Comparison of ENCODE assay signal across 24 cellular contexts in the genomic region with DNA sequence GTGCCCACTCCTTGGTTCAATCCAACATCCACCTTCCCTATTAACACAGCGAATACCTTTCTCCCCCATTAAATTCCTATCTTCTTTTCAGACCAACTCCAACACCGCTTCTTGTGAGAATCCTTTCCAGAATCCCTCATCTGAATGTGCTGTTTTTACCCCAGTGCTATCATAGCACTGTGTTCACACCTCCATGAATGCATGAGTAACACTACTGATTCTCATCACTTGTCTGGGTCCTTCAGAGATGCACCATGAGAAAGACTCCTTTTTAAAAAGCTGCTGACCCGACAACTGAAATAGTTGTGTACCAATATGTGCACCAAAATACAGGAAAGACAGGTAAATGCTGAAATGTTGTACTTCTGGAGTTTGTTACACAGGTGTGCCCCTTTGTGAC. TPM values are rescaled to one million over a fixed set of nuclear protein-coding genes. Genes with fewer than 3 reads are reported as not detected.
A peak's percentile ranks its signal among the peaks of the same experiment; 100 is the strongest.
DNase-seq lines count a peak whose midpoint lies in the region; ATAC-seq and TF ChIP-seq lines count a peak whose summit lies in the region.
"Had no signal": no experiment of that assay in that cellular context is flagged by ENCODE, and none has a peak within 500 bp of the region (broad histone marks: within the 10 kb centered on the region; RNA-seq: fewer than 3 reads in every experiment).

No MANE protein-coding gene starts in this region.

- peaks cover 59% of the 10 kb centered on the region for H3K4me1 ChIP-seq in CD4-positive, CD25-positive, alpha-beta regulatory T cell (ENCODE audit: control insufficient read depth, insufficient read depth, low read length, poor library complexity, severe bottlenecking)
- peaks cover 0 to 26% (median 15%) of the 10 kb centered on the region in 4 donors for H3K4me1 ChIP-seq in tibial nerve

- peak overlapping the region in 3 of 4 donors; percentile 53 to 73 (median 65) for H3K4me3 Mint-ChIP-seq in CD4-positive, CD25-positive, alpha-beta regulatory T cell
- H3K4me3 Mint-ChIP-seq in activated CD8-positive, alpha-beta T cell treated with anti-CD3 and anti-CD28 coated beads, Interleukin-2, amount 10 ng/mL, durations not matched to agents 7 days and 5 days, result no peak overlapping the region
- H3K4me3 Mint-ChIP-seq in naive thymus-derived CD8-positive, alpha-beta T cell, result peak overlapping the region; percentile 32 to 82 (median 74)
- H3K4me3 Mint-ChIP-seq: type B pancreatic cell had no signal

- H3K9me3 Mint-ChIP-seq in CD4-positive, CD25-positive, alpha-beta regulatory T cell, result no peaks in the 10 kb centered on the region
- no peaks in the 10 kb centered on the region for H3K9me3 Mint-ChIP-seq in activated CD8-positive, alpha-beta T cell treated with anti-CD3 and anti-CD28 coated beads, Interleukin-2, amount 10 ng/mL, durations not matched to agents 7 days and 5 days (ENCODE audit: insufficient read depth)
- no peaks in the 10 kb centered on the region for H3K9me3 Mint-ChIP-seq in naive thymus-derived CD8-positive, alpha-beta T cell
- H3K9me3 Mint-ChIP-seq: type B pancreatic cell had no signal

- peaks cover 36 to 94% (median 68%) of the 10 kb centered on the region in 4 donors for H3K4me1 Mint-ChIP-seq in CD4-positive, CD25-positive, alpha-beta regulatory T cell
- H3K4me1 Mint-ChIP-seq in activated CD8-positive, alpha-beta T cell treated with anti-CD3 and anti-CD28 coated beads, Interleukin-2, amount 10 ng/mL, durations not matched to agents 7 days and 5 days (ENCODE audit: low read depth), result peaks cover 82% of the 10 kb centered on the region
- H3K4me1 Mint-ChIP-seq in naive thymus-derived CD8-positive, alpha-beta T cell, result peaks cover 55 to 96% (median 94%) of the 10 kb centered on the region in 4 donors

- TF ChIP-seq CTCF in tibial nerve (IDR thresholded peaks at IDR 0.05), result no peak

- H3K27ac ChIP-seq in CD4-positive, CD25-positive, alpha-beta regulatory T cell (ENCODE audit: insufficient read depth, low read length, poor library complexity, severe bottlenecking), result no peak overlapping the region
- H3K27ac ChIP-seq in tibial nerve, result no peak overlapping the region
- H3K27ac ChIP-seq: right lobe of liver had no signal

- H3K27me3 ChIP-seq in CD4-positive, CD25-positive, alpha-beta regulatory T cell (ENCODE audit: control insufficient read depth, insufficient read depth, low read length), result no peaks in the 10 kb centered on the region
- H3K27me3 ChIP-seq in tibial nerve, result no peaks in the 10 kb centered on the region
- H3K27me3 ChIP-seq: right lobe of liver had no signal

- H3K36me3 ChIP-seq in CD4-positive, CD25-positive, alpha-beta regulatory T cell (ENCODE audit: control insufficient read depth, insufficient read depth, low read length), result no peaks in the 10 kb centered on the region
- no peaks in the 10 kb centered on the region for H3K36me3 ChIP-seq in tibial nerve
- H3K36me3 ChIP-seq: right lobe of liver had no signal

- H3K27me3 Mint-ChIP-seq in CD4-positive, CD25-positive, alpha-beta regulatory T cell, result no peaks in the 10 kb centered on the region
- H3K27me3 Mint-ChIP-seq in activated CD8-positive, alpha-beta T cell treated with anti-CD3 and anti-CD28 coated beads, Interleukin-2, amount 10 ng/mL, durations not matched to agents 7 days and 5 days (ENCODE audit: low read depth), result no peaks in the 10 kb centered on the region
- H3K27me3 Mint-ChIP-seq in naive thymus-derived CD8-positive, alpha-beta T cell, result no peaks in the 10 kb centered on the region

- 94 to 96% methylated on average over 3 of the region's 3 CpGs for WGBS in tibial nerve, 2 donors

- H3K4me3 ChIP-seq in CD4-positive, CD25-positive, alpha-beta regulatory T cell (ENCODE audit: low read depth, low read length), result peak overlapping the region; percentile 20
- H3K4me3 ChIP-seq in tibial nerve, result no peak overlapping the region
- H3K4me3 ChIP-seq: right lobe of liver had no signal

- DNase-seq in activated CD4-positive, CD25-positive, alpha-beta regulatory T cell (lab: John Stamatoyannopoulos, UW), result no peak
- DNase-seq in CD4-positive, CD25-positive, alpha-beta regulatory T cell, result no peak
- DNase-seq in activated CD8-positive, alpha-beta T cell treated with anti-CD3 and anti-CD28 coated beads, Interleukin-2, amount 10 ng/mL, durations not matched to agents 7 days and 5 days, result no peak
- no peak for DNase-seq in naive thymus-derived CD8-positive, alpha-beta T cell
- no peak for DNase-seq in tibial nerve (ENCODE audit: low spot score in 2 of 2)
- DNase-seq in HuH-7 (ENCODE audit: low spot score), result no peak
- DNase-seq: 8988T; activated naive CD4-positive, alpha-beta T cell; central memory CD4-positive, alpha-beta T cell; COR-L47; DMS79; GF-D8; islet precursor cell; KG1; NCI-H1436 treated with DMSO at 0.1 percent for 48 hours; NCI-H2107; NCI-H446; OCI-M1; posterior cingulate gyrus; right lobe of liver; Right ventricle myocardium superior had no signal

- peak overlapping the region in 2 of 3 donors; percentile 33 to 57 for H3K27ac Mint-ChIP-seq in CD4-positive, CD25-positive, alpha-beta regulatory T cell
- peak overlapping the region; percentile 0 for H3K27ac Mint-ChIP-seq in activated CD8-positive, alpha-beta T cell treated with anti-CD3 and anti-CD28 coated beads, Interleukin-2, amount 10 ng/mL, durations not matched to agents 7 days and 5 days
- H3K27ac Mint-ChIP-seq in naive thymus-derived CD8-positive, alpha-beta T cell, result peak overlapping the region; percentile 69 to 95 (median 86)
- H3K27ac Mint-ChIP-seq: type B pancreatic cell had no signal

- H3K9me3 ChIP-seq in CD4-positive, CD25-positive, alpha-beta regulatory T cell (ENCODE audit: control insufficient read depth in 2 of 2, low read length in 2 of 2), result no peaks in the 10 kb centered on the region
- no peaks in the 10 kb centered on the region for H3K9me3 ChIP-seq in tibial nerve
- H3K9me3 ChIP-seq: right lobe of liver had no signal

- no peak for TF ChIP-seq POLR2A in tibial nerve (IDR thresholded peaks at IDR 0.05)

- CTCF ChIA-PET in activated CD8-positive, alpha-beta T cell treated with anti-CD3 and anti-CD28 coated beads, Interleukin-2, amount 10 ng/mL, durations not matched to agents 7 days and 5 days (lab: Charles Lee), result interaction anchor here (0.8 to 2.3 kb wide), 6 partner anchors 9 to 110 kb away, joined by 3 to 9 read pairs (median 4); no protein-coding TSS in a partner anchor

- ATAC-seq in activated CD4-positive, CD25-positive, alpha-beta regulatory T cell treated with anti-CD3 and anti-CD28 coated beads, Interleukin-2, amount 50 U/mL, for 24 hours, result peak; percentile 82 to 88
- ATAC-seq in CD4-positive, CD25-positive, alpha-beta regulatory T cell (ENCODE audit: low read depth in 2 of 2), result no peak
- no peak for ATAC-seq in activated CD8-positive, alpha-beta T cell treated with anti-CD3 and anti-CD28 coated beads, Interleukin-2, amount 10 ng/mL, durations not matched to agents 7 days and 5 days
- no peak for ATAC-seq in naive thymus-derived CD8-positive, alpha-beta T cell
- no peak for ATAC-seq in GM19023 (IDR thresholded peaks at IDR 0.05; ENCODE audit: unreplicated experiment)
- ATAC-seq: right lobe of liver had no signal

- POLR2A ChIA-PET in activated CD8-positive, alpha-beta T cell treated with anti-CD3 and anti-CD28 coated beads, Interleukin-2, amount 10 ng/mL, durations not matched to agents 7 days and 5 days (lab: Charles Lee), result interaction anchor here (0.9 to 1.0 kb wide), 2 partner anchors 20 to 48 kb away, joined by 3 to 4 read pairs; no protein-coding TSS in a partner anchor
- POLR2A ChIA-PET in naive thymus-derived CD8-positive, alpha-beta T cell (lab: Charles Lee), result interaction anchor here (0.6 to 3.1 kb wide), 6 partner anchors 12 to 59 kb away, joined by 3 to 17 read pairs (median 5); partner anchors contain the start of gene MGAT4A

- no peak for TF ChIP-seq EP300 in tibial nerve (IDR thresholded peaks at IDR 0.05)

- H3K36me3 Mint-ChIP-seq in CD4-positive, CD25-positive, alpha-beta regulatory T cell, result peaks cover 21% of the 10 kb centered on the region
- peaks cover 56% of the 10 kb centered on the region for H3K36me3 Mint-ChIP-seq in activated CD8-positive, alpha-beta T cell treated with anti-CD3 and anti-CD28 coated beads, Interleukin-2, amount 10 ng/mL, durations not matched to agents 7 days and 5 days (ENCODE audit: low read depth)
- H3K36me3 Mint-ChIP-seq in naive thymus-derived CD8-positive, alpha-beta T cell, result peaks cover 0 to 39% (median 4%) of the 10 kb centered on the region in 3 donors
- H3K36me3 Mint-ChIP-seq: type B pancreatic cell had no signal

RNA-seq across cellular contexts. Expression of gene MGAT4A, which starts 18.8 kb away (rescaled TPM):
- total RNA-seq in CD4-positive, CD25-positive, alpha-beta regulatory T cell, result 105 TPM
- 100 to 1,000 TPM; 101 to 143 (median 129) TPM for polyA plus RNA-seq in CD4-positive, CD25-positive, alpha-beta regulatory T cell
- 10 to 100 TPM; 73.4 to 76.2 TPM for total RNA-seq in activated CD8-positive, alpha-beta T cell treated with anti-CD3 and anti-CD28 coated beads, Interleukin-2, amount 10 ng/mL, durations not matched to agents 7 days and 5 days
- total RNA-seq in naive thymus-derived CD8-positive, alpha-beta T cell, result 100 to 1,000 TPM; 291 to 295 TPM
- polyA plus RNA-seq in naive thymus-derived CD8-positive, alpha-beta T cell, result 100 to 1,000 TPM; 285 to 350 (median 310) TPM
- total RNA-seq in tibial nerve, result 10 to 100 TPM; 12.6 to 50.0 (median 16.1) TPM

Comparison
In these comparisons a context has a peak if more than half of its experiments do, and no peak if none do; other contexts are left out.
1. ATAC-seq: peak in activated CD4-positive, CD25-positive, alpha-beta regulatory T cell treated with anti-CD3 and anti-CD28 coated beads, Interleukin-2, amount 50 U/mL, for 24 hours (2 of 2); none in CD4-positive, CD25-positive, alpha-beta regulatory T cell (0 of 2), activated CD8-positive, alpha-beta T cell treated with anti-CD3 and anti-CD28 coated beads, Interleukin-2, amount 10 ng/mL, durations not matched to agents 7 days and 5 days (single experiment), naive thymus-derived CD8-positive, alpha-beta T cell (0 of 2) and GM19023 (single experiment).
2. H3K27ac Mint-ChIP-seq: peak in every context shown above with its lines; median percentile 86 in naive thymus-derived CD8-positive, alpha-beta T cell; 45 in CD4-positive, CD25-positive, alpha-beta regulatory T cell; 0 in activated CD8-positive, alpha-beta T cell treated with anti-CD3 and anti-CD28 coated beads, Interleukin-2, amount 10 ng/mL, durations not matched to agents 7 days and 5 days.